In genomic region chr19:36574762-36575161, GRCh38 we compare ENCODE assay signal across 10 cellular contexts. TPM values are rescaled to one million over a fixed set of nuclear protein-coding genes. Genes with fewer than 3 reads are reported as not detected.
DNase-seq lines count a peak whose midpoint lies in the region; ATAC-seq and TF ChIP-seq lines count a peak whose summit lies in the region.
"Had no signal": no experiment of that assay in that cellular context is flagged by ENCODE, and none has a peak within 500 bp of the region (broad histone marks: within the 10 kb centered on the region; RNA-seq: fewer than 3 reads in every experiment).

No MANE protein-coding gene starts in this region.

- DNase-seq in activated T-cell treated with anti-CD3 and anti-CD28 coated beads, Interleukin-2, amount 50 U/mL, for 72 hours, result no peak
- DNase-seq in activated T-cell treated with anti-CD3 and anti-CD28 coated beads, Interleukin-2, amount 50 U/mL, for 1 hour, result no peak
- no peak for DNase-seq in activated T-helper 1 cell treated with anti-CD3 and anti-CD28 coated beads, Interleukin-12 subunit alpha, Interleukin-12 subunit beta, Interleukin-2, Interleukin-4 antibody, amounts not matched to agents 30 ng/mL and 10 ng/mL and 1 ng/mL, durations not matched to agents 14 hours and 24 hours and 36 hours (ENCODE audit: low spot score)
- DNase-seq in glutamatergic neuron (no peak), NCI-H146 treated with DMSO at 0.1 percent for 48 hours (lab: John Stamatoyannopoulos, UW; ENCODE audit: unreplicated experiment) (no peak), middle frontal gyrus (ENCODE audit: extremely low spot score, low spot score) (no peak)
- no peak for DNase-seq in stimulated activated naive B cell treated with anti-CD40 and anti-IgM and Interleukin-4, amounts not matched to agents 10 μg/mL and 1 μg/mL and 100 μg/mL, for 72 hours
- DNase-seq: C1 segment of cervical spinal cord, GOT3 had no signal

- peaks cover 5 to 6% of the 10 kb centered on the region in 2 donors for H3K9me3 Mint-ChIP-seq in activated T-cell treated with anti-CD3 and anti-CD28 coated beads, Interleukin-2, amount 50 U/mL, for 72 hours
- peaks cover 31% of the 10 kb centered on the region for H3K9me3 Mint-ChIP-seq in activated T-helper 1 cell treated with anti-CD3 and anti-CD28 coated beads, Interleukin-12 subunit alpha, Interleukin-12 subunit beta, Interleukin-2, Interleukin-4 antibody, amounts not matched to agents 30 ng/mL and 10 ng/mL and 1 ng/mL, durations not matched to agents 14 hours and 24 hours and 36 hours
- peaks cover 7% of the 10 kb centered on the region for H3K9me3 Mint-ChIP-seq in glutamatergic neuron (ENCODE audit: unreplicated experiment)
- peaks cover 4% of the 10 kb centered on the region in 2 donors for H3K9me3 Mint-ChIP-seq in stimulated activated naive B cell treated with anti-CD40 and anti-IgM and Interleukin-4, amounts not matched to agents 10 μg/mL and 1 μg/mL and 100 μg/mL, for 72 hours

- ATAC-seq in activated T-cell treated with anti-CD3 and anti-CD28 coated beads, Interleukin-2, amount 50 U/mL, for 72 hours (replicated peaks in 1 of 2), result no peak
- ATAC-seq in stimulated activated naive B cell treated with anti-CD40 and anti-IgM and Interleukin-4, amounts not matched to agents 10 μg/mL and 1 μg/mL and 100 μg/mL, for 72 hours (replicated peaks), result no peak
- ATAC-seq in GM21360 (IDR thresholded peaks at IDR 0.05; ENCODE audit: unreplicated experiment), result no peak

- intact Hi-C loops in activated T-helper 1 cell treated with anti-CD3 and anti-CD28 coated beads, Interleukin-12 subunit alpha, Interleukin-12 subunit beta, Interleukin-2, Interleukin-4 antibody, amounts not matched to agents 30 ng/mL and 10 ng/mL and 1 ng/mL, durations not matched to agents 14 hours and 24 hours and 36 hours (cut with micrococcal nuclease), result no loop called here

- H3K4me1 Mint-ChIP-seq in activated T-cell treated with anti-CD3 and anti-CD28 coated beads, Interleukin-2, amount 50 U/mL, for 72 hours (ENCODE audit: low read depth), result peaks cover 29% of the 10 kb centered on the region
- H3K4me1 Mint-ChIP-seq in activated T-helper 1 cell treated with anti-CD3 and anti-CD28 coated beads, Interleukin-12 subunit alpha, Interleukin-12 subunit beta, Interleukin-2, Interleukin-4 antibody, amounts not matched to agents 30 ng/mL and 10 ng/mL and 1 ng/mL, durations not matched to agents 14 hours and 24 hours and 36 hours (ENCODE audit: low read depth), result peaks cover 31% of the 10 kb centered on the region
- H3K4me1 Mint-ChIP-seq in glutamatergic neuron (ENCODE audit: low read depth, unreplicated experiment), result peaks cover 11% of the 10 kb centered on the region
- H3K4me1 Mint-ChIP-seq in stimulated activated naive B cell treated with anti-CD40 and anti-IgM and Interleukin-4, amounts not matched to agents 10 μg/mL and 1 μg/mL and 100 μg/mL, for 72 hours, result peaks cover 25 to 39% of the 10 kb centered on the region in 2 donors

- H3K36me3 Mint-ChIP-seq in activated T-cell treated with anti-CD3 and anti-CD28 coated beads, Interleukin-2, amount 50 U/mL, for 72 hours (ENCODE audit: insufficient read depth in 2 of 2), result peaks cover 28 to 65% of the 10 kb centered on the region in 2 donors
- H3K36me3 Mint-ChIP-seq in activated T-helper 1 cell treated with anti-CD3 and anti-CD28 coated beads, Interleukin-12 subunit alpha, Interleukin-12 subunit beta, Interleukin-2, Interleukin-4 antibody, amounts not matched to agents 30 ng/mL and 10 ng/mL and 1 ng/mL, durations not matched to agents 14 hours and 24 hours and 36 hours (ENCODE audit: low read depth), result peaks cover 65% of the 10 kb centered on the region
- H3K36me3 Mint-ChIP-seq in glutamatergic neuron (ENCODE audit: unreplicated experiment), result peaks cover 9% of the 10 kb centered on the region
- peaks cover 33 to 63% of the 10 kb centered on the region in 2 donors for H3K36me3 Mint-ChIP-seq in stimulated activated naive B cell treated with anti-CD40 and anti-IgM and Interleukin-4, amounts not matched to agents 10 μg/mL and 1 μg/mL and 100 μg/mL, for 72 hours

- TF ChIP-seq CTCF in glutamatergic neuron (IDR thresholded peaks at IDR 0.05; ENCODE audit: partially characterized antibody, unreplicated experiment), result no peak

- no peaks in the 10 kb centered on the region for H3K27me3 Mint-ChIP-seq in activated T-cell treated with anti-CD3 and anti-CD28 coated beads, Interleukin-2, amount 50 U/mL, for 72 hours (ENCODE audit: low read depth)
- no peaks in the 10 kb centered on the region for H3K27me3 Mint-ChIP-seq in activated T-helper 1 cell treated with anti-CD3 and anti-CD28 coated beads, Interleukin-12 subunit alpha, Interleukin-12 subunit beta, Interleukin-2, Interleukin-4 antibody, amounts not matched to agents 30 ng/mL and 10 ng/mL and 1 ng/mL, durations not matched to agents 14 hours and 24 hours and 36 hours (ENCODE audit: insufficient read depth)
- H3K27me3 Mint-ChIP-seq in glutamatergic neuron (ENCODE audit: unreplicated experiment), result peaks cover 2% of the 10 kb centered on the region
- no peaks in the 10 kb centered on the region for H3K27me3 Mint-ChIP-seq in stimulated activated naive B cell treated with anti-CD40 and anti-IgM and Interleukin-4, amounts not matched to agents 10 μg/mL and 1 μg/mL and 100 μg/mL, for 72 hours

- H3K4me3 Mint-ChIP-seq in activated T-cell treated with anti-CD3 and anti-CD28 coated beads, Interleukin-2, amount 50 U/mL, for 72 hours, result peak overlapping the region; percentile 88 to 100
- peak overlapping the region; percentile 89 for H3K4me3 Mint-ChIP-seq in activated T-helper 1 cell treated with anti-CD3 and anti-CD28 coated beads, Interleukin-12 subunit alpha, Interleukin-12 subunit beta, Interleukin-2, Interleukin-4 antibody, amounts not matched to agents 30 ng/mL and 10 ng/mL and 1 ng/mL, durations not matched to agents 14 hours and 24 hours and 36 hours
- H3K4me3 Mint-ChIP-seq in glutamatergic neuron (ENCODE audit: unreplicated experiment), result peak overlapping the region; percentile 98
- peak overlapping the region; percentile 66 to 88 for H3K4me3 Mint-ChIP-seq in stimulated activated naive B cell treated with anti-CD40 and anti-IgM and Interleukin-4, amounts not matched to agents 10 μg/mL and 1 μg/mL and 100 μg/mL, for 72 hours

- H3K27ac Mint-ChIP-seq in activated T-cell treated with anti-CD3 and anti-CD28 coated beads, Interleukin-2, amount 50 U/mL, for 72 hours, result peak overlapping the region; percentile 45
- peak overlapping the region; percentile 46 for H3K27ac Mint-ChIP-seq in activated T-helper 1 cell treated with anti-CD3 and anti-CD28 coated beads, Interleukin-12 subunit alpha, Interleukin-12 subunit beta, Interleukin-2, Interleukin-4 antibody, amounts not matched to agents 30 ng/mL and 10 ng/mL and 1 ng/mL, durations not matched to agents 14 hours and 24 hours and 36 hours
- H3K27ac Mint-ChIP-seq in glutamatergic neuron (ENCODE audit: unreplicated experiment), result no peak overlapping the region
- H3K27ac Mint-ChIP-seq in stimulated activated naive B cell treated with anti-CD40 and anti-IgM and Interleukin-4, amounts not matched to agents 10 μg/mL and 1 μg/mL and 100 μg/mL, for 72 hours, result no peak overlapping the region

RNA-seq across cellular contexts. Expression of gene ZNF529, which starts 1.7 kb away (rescaled TPM):
- 10 to 100 TPM; 24.9 to 28.7 TPM for total RNA-seq in activated T-cell treated with anti-CD3 and anti-CD28 coated beads, Interleukin-2, amount 50 U/mL, for 72 hours
- total RNA-seq in activated T-helper 1 cell treated with anti-CD3 and anti-CD28 coated beads, Interleukin-12 subunit alpha, Interleukin-12 subunit beta, Interleukin-2, Interleukin-4 antibody, amounts not matched to agents 30 ng/mL and 10 ng/mL and 1 ng/mL, durations not matched to agents 14 hours and 24 hours and 36 hours, result 20.3 and 20.7 TPM in 2 replicates
- total RNA-seq in glutamatergic neuron (ENCODE audit: unreplicated experiment), result 25.8 TPM

RNA-seq across cellular contexts. Expression of gene ZNF382, which starts 30.4 kb away (rescaled TPM):
- 10 to 100 TPM; 23.1 to 25.0 TPM for total RNA-seq in activated T-cell treated with anti-CD3 and anti-CD28 coated beads, Interleukin-2, amount 50 U/mL, for 72 hours
- total RNA-seq in activated T-helper 1 cell treated with anti-CD3 and anti-CD28 coated beads, Interleukin-12 subunit alpha, Interleukin-12 subunit beta, Interleukin-2, Interleukin-4 antibody, amounts not matched to agents 30 ng/mL and 10 ng/mL and 1 ng/mL, durations not matched to agents 14 hours and 24 hours and 36 hours, result 10.2 and 10.8 TPM in 2 replicates
- total RNA-seq in glutamatergic neuron (ENCODE audit: unreplicated experiment), result 77.1 TPM

RNA-seq across cellular contexts. Expression of gene ZNF260, which starts 46.7 kb away (rescaled TPM):
- total RNA-seq in activated T-cell treated with anti-CD3 and anti-CD28 coated beads, Interleukin-2, amount 50 U/mL, for 72 hours, result 10 to 100 TPM; 10.1 to 12.2 TPM
- total RNA-seq in activated T-helper 1 cell treated with anti-CD3 and anti-CD28 coated beads, Interleukin-12 subunit alpha, Interleukin-12 subunit beta, Interleukin-2, Interleukin-4 antibody, amounts not matched to agents 30 ng/mL and 10 ng/mL and 1 ng/mL, durations not matched to agents 14 hours and 24 hours and 36 hours, result 7.5 and 8.9 TPM in 2 replicates
- 22.4 TPM for total RNA-seq in glutamatergic neuron (ENCODE audit: unreplicated experiment)

Comparison
In these comparisons a context has a peak if more than half of its experiments do, and no peak if none do; other contexts are left out.
1. H3K27ac Mint-ChIP-seq: peak in activated T-cell treated with anti-CD3 and anti-CD28 coated beads, Interleukin-2, amount 50 U/mL, for 72 hours (single experiment) and activated T-helper 1 cell treated with anti-CD3 and anti-CD28 coated beads, Interleukin-12 subunit alpha, Interleukin-12 subunit beta, Interleukin-2, Interleukin-4 antibody, amounts not matched to agents 30 ng/mL and 10 ng/mL and 1 ng/mL, durations not matched to agents 14 hours and 24 hours and 36 hours (single experiment); none in glutamatergic neuron (single experiment) and stimulated activated naive B cell treated with anti-CD40 and anti-IgM and Interleukin-4, amounts not matched to agents 10 μg/mL and 1 μg/mL and 100 μg/mL, for 72 hours (single experiment).
2. Peak in every context shown above with its lines, with median percentiles within 50 percentile points of each other: H3K4me3 Mint-ChIP-seq.